8 cellular contexts compared by ENCODE assay signal in genomic region chr2:172710584-172711024, GRCh38. TPM values are rescaled to one million over a fixed set of nuclear protein-coding genes. Genes with fewer than 3 reads are reported as not detected.
DNase-seq lines count a peak whose midpoint lies in the region; ATAC-seq and TF ChIP-seq lines count a peak whose summit lies in the region.

No MANE protein-coding gene starts in this region.

- H3K56ac ChIP-seq in mesendoderm (ENCODE audit: low read length), result no peak overlapping the region

- DNase-seq in GF-D8 (lab: John Stamatoyannopoulos, UW), result peak; percentile 17
- DNase-seq in NCI-H128 (lab: John Stamatoyannopoulos, UW; ENCODE audit: unreplicated experiment), result peak; percentile 49
- DNase-seq in T follicular helper cell (ENCODE audit: low read depth), result peak; percentile 30
- peak in 2 of 10 donors; percentile 44 to 50 for DNase-seq in dorsolateral prefrontal cortex
- DNase-seq in mesendoderm, result peak; percentile 55

- H3K27me3 ChIP-seq in dorsolateral prefrontal cortex (no peaks in the 10 kb centered on the region), mesendoderm (ENCODE audit: insufficient read depth, low read length, poor library complexity) (no peaks in the 10 kb centered on the region)

- H3K18ac ChIP-seq in mesendoderm (ENCODE audit: low read length), result no peak overlapping the region

- no peaks in the 10 kb centered on the region for H3K79me1 ChIP-seq in mesendoderm (ENCODE audit: low read length)

- H3K27ac ChIP-seq in 22Rv1, result no peak overlapping the region
- H3K27ac ChIP-seq in dorsolateral prefrontal cortex, result no peak overlapping the region
- H3K27ac ChIP-seq in mesendoderm (ENCODE audit: low read depth, low read length), result no peak overlapping the region

- TF ChIP-seq CTCF in 22Rv1 (IDR thresholded peaks at IDR 0.05) (peak; percentile 58), dorsolateral prefrontal cortex (IDR thresholded peaks at IDR 0.05 in 54 of 56, conservative IDR thresholded peaks at IDR 0.05 in 2 of 56; ENCODE audit: low read depth in 1 of 56, partially characterized antibody in 56 of 56) (peak; percentile 31 to 84 (median 67))

- no peak overlapping the region for H3K23ac ChIP-seq in mesendoderm (ENCODE audit: low read length)

- no peaks in the 10 kb centered on the region for H3K4me1 ChIP-seq in mesendoderm (ENCODE audit: control insufficient read depth, low read depth, low read length)

- no peak overlapping the region for H2BK15ac ChIP-seq in mesendoderm (replicated peaks; ENCODE audit: low read depth)

- intact Hi-C loops in dorsolateral prefrontal cortex (cut with DNase I), result loop anchor here (5.0 to 10.0 kb wide), 3 partner anchors 96 to 538 kb away; no protein-coding TSS in a partner anchor

- no peak overlapping the region for H4K5ac ChIP-seq in mesendoderm (ENCODE audit: low read length)

- WGBS in mesendoderm (ENCODE audit: extremely low coverage, insufficient coverage, low lambda C conversion rate), result no CpG with 5 or more reads among the region's 2 CpGs

- H3K4me3 ChIP-seq in dorsolateral prefrontal cortex (no peak overlapping the region), mesendoderm (ENCODE audit: low read length) (no peak overlapping the region)

- no peak overlapping the region for H2BK5ac ChIP-seq in mesendoderm (ENCODE audit: low read length)

- no peak overlapping the region for H3K4ac ChIP-seq in mesendoderm (ENCODE audit: low read depth, low read length)

- H3K79me2 ChIP-seq in mesendoderm (ENCODE audit: control insufficient read depth, insufficient read depth, low read length), result no peaks in the 10 kb centered on the region

- no peak overlapping the region for H3K9ac ChIP-seq in mesendoderm (ENCODE audit: low read length)

- no peak overlapping the region for H3K4me2 ChIP-seq in mesendoderm (ENCODE audit: low read length)

- H4K8ac ChIP-seq in mesendoderm (ENCODE audit: low read depth, low read length), result no peak overlapping the region

- H3K36me3 ChIP-seq in mesendoderm (ENCODE audit: control insufficient read depth, insufficient read depth, low read length), result no peaks in the 10 kb centered on the region

- ATAC-seq in GM18502 (IDR thresholded peaks at IDR 0.05; ENCODE audit: poor library complexity, unreplicated experiment) (no peak), HG03025 (IDR thresholded peaks at IDR 0.05; ENCODE audit: low FRiP score, unreplicated experiment) (no peak)

- H2BK120ac ChIP-seq in mesendoderm (ENCODE audit: low read depth, low read length), result no peak overlapping the region

- H2AK5ac ChIP-seq in mesendoderm (ENCODE audit: low read length), result no peak overlapping the region

RNA-seq across cellular contexts. Expression of gene RAPGEF4, which starts 25.0 kb away (rescaled TPM):
- 100 to 1,000 TPM; 124 to 383 (median 245) TPM for total RNA-seq in dorsolateral prefrontal cortex
- 0.87 TPM for polyA plus RNA-seq in mesendoderm (2013, experiment 1 of 2)
- polyA plus RNA-seq in mesendoderm (2013, experiment 2 of 2), result 0.71 TPM
